1 cellular context compared by ENCODE assay signal in genomic region chr2:111659361-111660281, GRCh38.
A peak's percentile ranks its signal among the peaks of the same experiment; 100 is the strongest.
TF ChIP-seq lines count a peak whose summit lies in the region.

No MANE protein-coding gene starts in this region.

TF ChIP-seq in HEK293, 187 proteins besides CTCF, POLR2A, EP300 and RAD21 (continued from another document):
- TF ChIP-seq ZBTB11 (tag by site-specific recombination; conservative IDR thresholded peaks at IDR 0.05; ENCODE audit: low read depth) (no peak), ZNF366 (tag by site-specific recombination; conservative IDR thresholded peaks at IDR 0.05) (peak; percentile 61), PRDM4 (tag by site-specific recombination; IDR thresholded peaks at IDR 0.05) (no peak), ZNF629 (tag by site-specific recombination; IDR thresholded peaks at IDR 0.05) (peak; percentile 50; the same call in 1 of the 2 replicates), ZNF354C (tag by site-specific recombination; IDR thresholded peaks at IDR 0.05; ENCODE audit: borderline replicate concordance, low read depth) (no peak), YY1 (tag by site-specific recombination; IDR thresholded peaks at IDR 0.05) (no peak), ZNF623 (tag by site-specific recombination; IDR thresholded peaks at IDR 0.05) (no peak), ZNF433 (tag by site-specific recombination; IDR thresholded peaks at IDR 0.05; ENCODE audit: low read depth) (no peak), ZNF223 (tag by site-specific recombination; IDR thresholded peaks at IDR 0.05) (no peak), ZFHX2 (tag by site-specific recombination; conservative IDR thresholded peaks at IDR 0.05) (peak; percentile 55), ZNF514 (tag by site-specific recombination; IDR thresholded peaks at IDR 0.05) (no peak), ZNF148 (tag by site-specific recombination; IDR thresholded peaks at IDR 0.05; ENCODE audit: borderline replicate concordance) (no peak), KLF17 (tag by site-specific recombination; IDR thresholded peaks at IDR 0.05) (no peak; the same call in 1 of the 2 replicates), ZNF549 (tag by site-specific recombination; IDR thresholded peaks at IDR 0.05) (no peak), ZNF280D (tag by site-specific recombination; IDR thresholded peaks at IDR 0.05) (no peak), ZNF768 (tag by site-specific recombination; IDR thresholded peaks at IDR 0.05) (no peak), ZNF335 (tag by site-specific recombination; conservative IDR thresholded peaks at IDR 0.05) (no peak; the same call in 1 of the 2 replicates), ZNF248 (tag by site-specific recombination; IDR thresholded peaks at IDR 0.05) (no peak), ZNF776 (tag by site-specific recombination; IDR thresholded peaks at IDR 0.05; ENCODE audit: borderline replicate concordance) (no peak), SCRT2 (tag by site-specific recombination; IDR thresholded peaks at IDR 0.05) (peak; percentile 91), ZNF785 (tag by site-specific recombination; IDR thresholded peaks at IDR 0.05) (no peak), ZNF26 (tag by site-specific recombination; IDR thresholded peaks at IDR 0.05) (no peak), IKZF3 (tag by site-specific recombination; IDR thresholded peaks at IDR 0.05) (no peak), SP7 (tag by site-specific recombination; IDR thresholded peaks at IDR 0.05) (peak; percentile 33; the same call in 1 of the 2 replicates), GLI2 (tag by site-specific recombination; IDR thresholded peaks at IDR 0.05; ENCODE audit: borderline replicate concordance, low read depth) (no peak), ZNF2 (tag by site-specific recombination; IDR thresholded peaks at IDR 0.05) (no peak), ZXDB (tag by site-specific recombination; IDR thresholded peaks at IDR 0.05) (no peak), ZNF513 (tag by site-specific recombination; IDR thresholded peaks at IDR 0.05) (no peak), ZNF266 (tag by site-specific recombination; IDR thresholded peaks at IDR 0.05; ENCODE audit: low read depth) (no peak), ZNF660 (tag by site-specific recombination; IDR thresholded peaks at IDR 0.05) (no peak), ZBTB48 (tag by site-specific recombination; IDR thresholded peaks at IDR 0.05) (peak; percentile 26; the same call in 1 of the 2 replicates), BCL11A (tag by site-specific recombination; IDR thresholded peaks at IDR 0.05; ENCODE audit: low read depth) (no peak), ZNF394 (tag by site-specific recombination; IDR thresholded peaks at IDR 0.05; ENCODE audit: borderline replicate concordance) (0 out of 2 replicates have a peak, but pooled peaks have one; percentile 10), ZNF600 (tag by site-specific recombination; IDR thresholded peaks at IDR 0.05) (no peak), ZBTB20 (tag by site-specific recombination; IDR thresholded peaks at IDR 0.05) (no peak), PRDM6 (tag by site-specific recombination; IDR thresholded peaks at IDR 0.05) (no peak), ZBTB1 (tag by site-specific recombination; IDR thresholded peaks at IDR 0.05) (no peak)
